21 cellular contexts compared by ENCODE assay signal in the genomic region with DNA sequence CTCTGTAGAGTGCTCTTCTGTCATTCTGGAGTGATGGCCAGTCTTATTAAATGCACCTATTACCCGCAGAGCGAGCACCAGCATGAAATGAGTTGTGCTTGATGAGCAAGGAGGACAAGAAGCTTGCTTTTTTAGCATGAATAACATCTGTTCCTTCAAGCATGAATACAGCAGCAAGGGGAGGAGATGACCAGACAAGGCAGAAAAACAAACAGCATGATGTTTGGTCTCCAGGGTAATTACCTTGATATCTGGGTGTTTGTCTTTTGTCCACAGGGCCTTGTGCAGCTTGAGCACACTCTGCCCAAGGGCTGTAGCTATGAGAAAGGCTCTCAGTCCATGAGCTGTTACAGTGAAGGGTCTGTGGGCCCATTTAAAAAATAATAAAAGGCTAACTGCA.
A peak's percentile ranks its signal among the peaks of the same experiment; 100 is the strongest.
DNase-seq lines count a peak whose midpoint lies in the region; ATAC-seq and TF ChIP-seq lines count a peak whose summit lies in the region.
"Had no signal": no experiment of that assay in that cellular context is flagged by ENCODE, and none has a peak within 500 bp of the region (broad histone marks: within the 10 kb centered on the region; RNA-seq: fewer than 3 reads in every experiment).

No MANE protein-coding gene starts in this region.

- no peak for ATAC-seq in aorta (ENCODE audit: low FRiP score)
- ATAC-seq: body of pancreas; gastrocnemius medialis; right cardiac atrium; stimulated activated naive CD8-positive, alpha-beta T cell treated with anti-CD3 and anti-CD28 coated beads, Interleukin-15, Interleukin-2, amounts not matched to agents 100 U/mL and 50 U/mL, for 24 hours had no signal

- H3K9me3 ChIP-seq in CD8-positive, alpha-beta memory T cell (ENCODE audit: low read length): no peaks in the 10 kb centered on the region
- H3K9me3 ChIP-seq in aorta (ENCODE audit: control insufficient read depth, low read length): no peaks in the 10 kb centered on the region
- H3K9me3 ChIP-seq: body of pancreas, esophagus squamous epithelium, gastrocnemius medialis had no signal

- no peaks in the 10 kb centered on the region for H3K27me3 Mint-ChIP-seq in nephron (ENCODE audit: low read depth)
- H3K27me3 Mint-ChIP-seq in CD8-positive, alpha-beta memory T cell: no peaks in the 10 kb centered on the region

- H3K27me3 ChIP-seq in CD8-positive, alpha-beta memory T cell (ENCODE audit: insufficient read depth, low read length, poor library complexity, severe bottlenecking): no peaks in the 10 kb centered on the region
- no peaks in the 10 kb centered on the region for H3K27me3 ChIP-seq in aorta (ENCODE audit: control insufficient read depth in 1 of 2, insufficient read depth in 2 of 2, low read length in 1 of 2)
- H3K27me3 ChIP-seq: body of pancreas, esophagus squamous epithelium, gastrocnemius medialis had no signal

- no peak overlapping the region for H3K4me3 ChIP-seq in CD8-positive, alpha-beta memory T cell (ENCODE audit: low read length)
- no peak overlapping the region for H3K4me3 ChIP-seq in aorta (ENCODE audit: low read length in 2 of 2)
- H3K4me3 ChIP-seq: body of pancreas, esophagus squamous epithelium, gastrocnemius medialis, GM23248 had no signal

- in situ Hi-C loops in Caki2 (cut with HindIII; ENCODE audit: low pct_unique_long_range_greater_than_20kb, low sequenced_read_pairs): no loop called here

- CTCF ChIA-PET in CD8-positive, alpha-beta memory T cell (lab: Charles Lee): no interaction called here

- peak overlapping the region in 1 of 3 experiments; percentile 12 for H3K4me3 Mint-ChIP-seq in nephron
- H3K4me3 Mint-ChIP-seq in CD8-positive, alpha-beta memory T cell: no peak overlapping the region

- POLR2A ChIA-PET in CD8-positive, alpha-beta memory T cell (lab: Charles Lee): no interaction called here

- WGBS in aorta, 2 donors: 80 to 90% methylated on average over 2 of the region's 2 CpGs

- H3K27ac Mint-ChIP-seq in nephron: peak overlapping the region; percentile 70 to 95 (median 89)
- H3K27ac Mint-ChIP-seq in CD8-positive, alpha-beta memory T cell: no peak overlapping the region

- no peaks in the 10 kb centered on the region for H3K36me3 ChIP-seq in CD8-positive, alpha-beta memory T cell (ENCODE audit: insufficient read depth, low read length)
- no peaks in the 10 kb centered on the region for H3K36me3 ChIP-seq in aorta (ENCODE audit: control insufficient read depth in 1 of 2, insufficient read depth in 2 of 2, low read length in 1 of 2)
- H3K36me3 ChIP-seq: esophagus squamous epithelium, gastrocnemius medialis, WERI-Rb-1 had no signal

- H3K4me1 Mint-ChIP-seq in nephron: peaks cover 21% of the 10 kb centered on the region
- no peaks in the 10 kb centered on the region for H3K4me1 Mint-ChIP-seq in CD8-positive, alpha-beta memory T cell

- peaks cover 14% of the 10 kb centered on the region for H3K9me3 Mint-ChIP-seq in nephron
- peaks cover 0 to 4% (median 2%) of the 10 kb centered on the region in 5 donors for H3K9me3 Mint-ChIP-seq in CD8-positive, alpha-beta memory T cell

- DNase-seq in Caki2 (ENCODE audit: low read depth) (peak; percentile 88), NCI-H1092 treated with DMSO at 0.1 percent for 48 hours (lab: John Stamatoyannopoulos, UW) (peak; percentile 85), NCI-H774 (lab: John Stamatoyannopoulos, UW) (peak; percentile 29), DMS79 (lab: John Stamatoyannopoulos, UW) (no peak), aorta (no peak)
- no peak for DNase-seq in CD8-positive, alpha-beta memory T cell
- DNase-seq: activated effector memory CD4-positive, alpha-beta T cell treated with anti-CD3 and anti-CD28 coated beads, Interleukin-2, amount 50 U/mL, for 16 hours; body of pancreas; effector memory CD4-positive, alpha-beta T cell; esophagus squamous epithelium; gastrocnemius medialis; GM23248; hypothalamus; Karpas-422; NCI-H2171; right cardiac atrium; stimulated activated CD4-positive, alpha-beta T cell treated with anti-CD3 and anti-CD28 coated beads, Interleukin-4, amount 100 ng/mL, for 24 hours; stimulated activated naive CD8-positive, alpha-beta T cell treated with anti-CD3 and anti-CD28 coated beads, Interleukin-15, Interleukin-2, amounts not matched to agents 100 U/mL and 50 U/mL, for 24 hours; T-helper 2 cell; WERI-Rb-1 had no signal

- intact Hi-C loops in aorta (cut with DNase I): no loop called here

- no peaks in the 10 kb centered on the region for H3K4me1 ChIP-seq in CD8-positive, alpha-beta memory T cell (ENCODE audit: insufficient read depth, low read length)
- no peaks in the 10 kb centered on the region for H3K4me1 ChIP-seq in aorta (ENCODE audit: control insufficient read depth in 1 of 2, insufficient read depth in 2 of 2, low read length in 2 of 2)
- H3K4me1 ChIP-seq: body of pancreas, esophagus squamous epithelium, gastrocnemius medialis had no signal

- H3K36me3 Mint-ChIP-seq in nephron (ENCODE audit: low read depth): no peaks in the 10 kb centered on the region
- H3K36me3 Mint-ChIP-seq in CD8-positive, alpha-beta memory T cell: no peaks in the 10 kb centered on the region

- TF ChIP-seq CTCF in nephron (IDR thresholded peaks at IDR 0.05; ENCODE audit: unreplicated experiment in 3 of 3): no peak

- H3K27ac ChIP-seq in CD8-positive, alpha-beta memory T cell (ENCODE audit: low read depth, low read length): no peak overlapping the region
- no peak overlapping the region for H3K27ac ChIP-seq in aorta (ENCODE audit: low read depth in 1 of 2, low read length in 2 of 2)
- H3K27ac ChIP-seq: body of pancreas, esophagus squamous epithelium, gastrocnemius medialis, GM23248, WERI-Rb-1 had no signal

Comparison
In these comparisons a context has a peak if more than half of its experiments do, and no peak if none do; other contexts are left out.
1. DNase-seq: peak in Caki2 (single experiment), NCI-H1092 treated with DMSO at 0.1 percent for 48 hours (single experiment) and NCI-H774 (single experiment); none in CD8-positive, alpha-beta memory T cell (0 of 5), DMS79 (single experiment) and aorta (0 of 2).
2. H3K27ac Mint-ChIP-seq: peak in nephron (3 of 3); none in CD8-positive, alpha-beta memory T cell (0 of 8).